Comparison of ENCODE assay signal across 19 cellular contexts in genomic region chr5:133994297-133994989, GRCh38. TPM values are rescaled to one million over a fixed set of nuclear protein-coding genes. Genes with fewer than 3 reads are reported as not detected.
DNase-seq lines count a peak whose midpoint lies in the region; ATAC-seq and TF ChIP-seq lines count a peak whose summit lies in the region.
"Had no signal": no experiment of that assay in that cellular context is flagged by ENCODE, and none has a peak within 500 bp of the region (broad histone marks: within the 10 kb centered on the region; RNA-seq: fewer than 3 reads in every experiment).

No MANE protein-coding gene starts in this region.

- H3K27me3 Mint-ChIP-seq in progenitor cell of endocrine pancreas (no peaks in the 10 kb centered on the region), immature natural killer cell (ENCODE audit: low read depth in 3 of 3) (peaks cover 0 to 2% (median 0%) of the 10 kb centered on the region in 3 donors)
- H3K27me3 Mint-ChIP-seq: IgD-negative memory B cell had no signal

- no peak for TF ChIP-seq RAD21 in SK-N-SH (IDR thresholded peaks at IDR 0.05; ENCODE audit: low read length)

- H3K4me3 ChIP-seq in SK-N-SH (ENCODE audit: low read depth in 2 of 2, low read length in 1 of 2) (no peak overlapping the region), OCI-LY7 (ENCODE audit: low read depth, low read length, poor library complexity, severe bottlenecking) (no peak overlapping the region), left ventricle myocardium inferior (peak overlapping the region; percentile 48), GM23248 (no peak overlapping the region)
- H3K4me3 ChIP-seq: spleen, tibial artery had no signal

- H3K27ac Mint-ChIP-seq in progenitor cell of endocrine pancreas (peak overlapping the region; percentile 42), immature natural killer cell (peak overlapping the region in 3 of 6 donors; percentile 45 to 74 (median 50))

- no peak for TF ChIP-seq EP300 in SK-N-SH (IDR thresholded peaks at IDR 0.05; ENCODE audit: borderline replicate concordance in 1 of 2, low read depth in 1 of 2, low read length in 1 of 2)

- H3K9me3 Mint-ChIP-seq in progenitor cell of endocrine pancreas (ENCODE audit: low read depth) = no peaks in the 10 kb centered on the region
- H3K9me3 Mint-ChIP-seq in immature natural killer cell = no peaks in the 10 kb centered on the region
- H3K9me3 Mint-ChIP-seq: IgD-negative memory B cell had no signal

- H3K9ac ChIP-seq in SK-N-SH (no peak overlapping the region), GM23248 (no peak overlapping the region)

- peaks cover 26% of the 10 kb centered on the region for H3K4me1 Mint-ChIP-seq in progenitor cell of endocrine pancreas (ENCODE audit: low read depth)
- H3K4me1 Mint-ChIP-seq in immature natural killer cell = peaks cover 30 to 58% of the 10 kb centered on the region in 2 donors

- TF ChIP-seq CTCF in SK-N-SH (IDR thresholded peaks at IDR 0.05) (no peak), OCI-LY7 (conservative IDR thresholded peaks at IDR 0.05; ENCODE audit: low read length) (no peak), left ventricle myocardium inferior (IDR thresholded peaks at IDR 0.05; ENCODE audit: borderline replicate concordance) (no peak), progenitor cell of endocrine pancreas (IDR thresholded peaks at IDR 0.05; ENCODE audit: unreplicated experiment) (no peak)

- POLR2A ChIA-PET in SK-N-SH (lab: Yijun Ruan, JAX) = interaction anchor here (1.4 kb wide), 1 partner anchor 10 kb away, joined by 3 read pairs; no protein-coding TSS in a partner anchor
- POLR2A ChIA-PET in OCI-LY7 (lab: Charles Lee) = interaction anchor here (0.6 to 3.9 kb wide), 2 partner anchors 8 to 156 kb away, joined by 3 to 24 read pairs; no protein-coding TSS in a partner anchor

- ATAC-seq in SK-N-SH treated with all-trans-retinoic acid at 6 μM for 48 hours = no peak

- H3K4me1 ChIP-seq in SK-N-SH (ENCODE audit: control insufficient read depth in 1 of 2, insufficient read depth in 2 of 2, low read depth in 1 of 2, low read length in 1 of 2) = peaks cover 31 to 38% of the 10 kb centered on the region in 2 experiments; a peak in 2 of 4 replicates
- peaks cover 52% of the 10 kb centered on the region for H3K4me1 ChIP-seq in OCI-LY7 (ENCODE audit: insufficient read depth, low read length, poor library complexity, severe bottlenecking)
- peaks cover 93% of the 10 kb centered on the region for H3K4me1 ChIP-seq in left ventricle myocardium inferior
- peaks cover 44% of the 10 kb centered on the region for H3K4me1 ChIP-seq in GM23248 (ENCODE audit: insufficient read depth)

- H3K9me3 ChIP-seq in SK-N-SH = no peaks in the 10 kb centered on the region
- H3K9me3 ChIP-seq in OCI-LY7 (ENCODE audit: low read length) = no peaks in the 10 kb centered on the region
- H3K9me3 ChIP-seq in left ventricle myocardium inferior (replicated peaks) = no peaks in the 10 kb centered on the region
- no peaks in the 10 kb centered on the region for H3K9me3 ChIP-seq in GM23248 (ENCODE audit: low read depth)
- H3K9me3 ChIP-seq: spleen, tibial artery had no signal

- peaks cover 3% of the 10 kb centered on the region for H3K36me3 Mint-ChIP-seq in progenitor cell of endocrine pancreas (ENCODE audit: insufficient read depth)
- peaks cover 0 to 9% (median 3%) of the 10 kb centered on the region in 3 donors for H3K36me3 Mint-ChIP-seq in immature natural killer cell
- H3K36me3 Mint-ChIP-seq: IgD-negative memory B cell had no signal

- H4K20me1 ChIP-seq in SK-N-SH (ENCODE audit: insufficient read depth) = peaks cover 100% of the 10 kb centered on the region
- peaks cover 38% of the 10 kb centered on the region for H4K20me1 ChIP-seq in OCI-LY7 (ENCODE audit: insufficient read depth, low read length)
- peaks cover 43% of the 10 kb centered on the region for H4K20me1 ChIP-seq in GM23248 (ENCODE audit: insufficient read depth)

- BruUV-seq in OCI-LY7 (replicated peaks; lab: Mats Ljungman, UMichigan) = no TSS peak

- 75% methylated on average over 9 of the region's 9 CpGs for WGBS in SK-N-SH (ENCODE audit: low lambda C conversion rate)
- 67% methylated on average over 9 of the region's 9 CpGs for WGBS in GM23248 (ENCODE audit: low coverage in 1 of 2, low lambda C conversion rate in 2 of 2, missing lambda C conversion rate in 2 of 2), 2 experiments

- H3K4me2 ChIP-seq in SK-N-SH (peak overlapping the region; percentile 42), OCI-LY7 (ENCODE audit: low read length) (peak overlapping the region; percentile 43; the same call in 1 of the 2 replicates), GM23248 (ENCODE audit: unreplicated experiment) (no peak overlapping the region)

- CTCF ChIA-PET in SK-N-SH (lab: Yijun Ruan, JAX) (interaction anchor here (1.2 to 8.0 kb wide), 4 partner anchors 9 to 151 kb away, joined by 3 to 62 read pairs (median 5); no protein-coding TSS in a partner anchor), OCI-LY7 (lab: Charles Lee; ENCODE audit: unreplicated experiment) (interaction anchor here (1.3 kb wide), 1 partner anchor 9 kb away, joined by 4 read pairs; no protein-coding TSS in a partner anchor)

- H3K36me3 ChIP-seq in SK-N-SH (replicated peaks in 1 of 2; ENCODE audit: control insufficient read depth in 1 of 2, insufficient read depth in 2 of 2, low read length in 1 of 2) (peaks cover 18 to 22% of the 10 kb centered on the region in 2 experiments), OCI-LY7 (ENCODE audit: insufficient read depth, low read length) (peaks cover 46% of the 10 kb centered on the region), left ventricle myocardium inferior (peaks cover 25% of the 10 kb centered on the region), GM23248 (ENCODE audit: low read depth) (peaks cover 24% of the 10 kb centered on the region)

- H3K79me2 ChIP-seq in SK-N-SH (ENCODE audit: insufficient read depth) = peaks cover 100% of the 10 kb centered on the region
- peaks cover 84% of the 10 kb centered on the region for H3K79me2 ChIP-seq in OCI-LY7 (ENCODE audit: insufficient read depth, low read depth, low read length)
- H3K79me2 ChIP-seq in GM23248 (ENCODE audit: insufficient read depth) = peaks cover 100% of the 10 kb centered on the region

- H3K9me2 ChIP-seq in SK-N-SH (no peaks in the 10 kb centered on the region), OCI-LY7 (ENCODE audit: insufficient read depth, low read length) (no peaks in the 10 kb centered on the region), GM23248 (ENCODE audit: insufficient read depth) (no peaks in the 10 kb centered on the region)

- H2AFZ ChIP-seq in SK-N-SH (ENCODE audit: low read depth) (no peak overlapping the region), OCI-LY7 (ENCODE audit: low read length) (no peak overlapping the region), GM23248 (no peak overlapping the region)

- no peaks in the 10 kb centered on the region for H3K27me3 ChIP-seq in SK-N-SH (ENCODE audit: insufficient read depth)
- no peaks in the 10 kb centered on the region for H3K27me3 ChIP-seq in left ventricle myocardium inferior (ENCODE audit: low read depth)
- H3K27me3 ChIP-seq in GM23248 (replicated peaks; ENCODE audit: insufficient read depth) = no peaks in the 10 kb centered on the region
- H3K27me3 ChIP-seq: spleen, tibial artery had no signal

- peaks cover 23% of the 10 kb centered on the region for H3F3A ChIP-seq in SK-N-SH (replicated peaks; ENCODE audit: insufficient read depth)
- H3F3A ChIP-seq in GM23248 (ENCODE audit: insufficient read depth) = peaks cover 23% of the 10 kb centered on the region; the same call in 1 of the 2 replicates

- H3K27ac ChIP-seq in SK-N-SH (ENCODE audit: low read depth in 2 of 2, low read length in 1 of 2) (0 out of 4 replicates have a peak overlapping the region, but pooled peaks of 1 of the 2 experiments have one; percentile 58), OCI-LY7 (ENCODE audit: low read depth, low read length, poor library complexity, severe bottlenecking) (no peak overlapping the region), left ventricle myocardium inferior (replicated peaks) (peak overlapping the region; percentile 100), GM23248 (no peak overlapping the region)
- H3K27ac ChIP-seq: spleen, tibial artery had no signal

- intact Hi-C loops in OCI-LY7 (cut with micrococcal nuclease; ENCODE audit: unreplicated experiment) (no loop called here), left ventricle myocardium inferior (cut with micrococcal nuclease) (no loop called here)

- in situ Hi-C loops in GM23248 (cut with MboI) = no loop called here

- DNase-seq in SK-N-SH = no peak
- no peak for DNase-seq in OCI-LY7 (ENCODE audit: low spot score)
- no peak for DNase-seq in left ventricle myocardium inferior
- no peak for DNase-seq in progenitor cell of endocrine pancreas (ENCODE audit: low spot score, unreplicated experiment)
- no peak for DNase-seq in GM23248
- DNase-seq in immature natural killer cell = no peak
- DNase-seq in NCI-H146 (lab: John Stamatoyannopoulos, UW) = no peak
- DNase-seq: 8988T; activated CD4-positive, CD25-positive, alpha-beta regulatory T cell; activated T-cell treated with anti-CD3 and anti-CD28 coated beads for 4 hours; aorta; DMS153; foreskin fibroblast; kidney; NCI-H1436 had no signal

- H3K4me3 Mint-ChIP-seq in progenitor cell of endocrine pancreas (ENCODE audit: low read depth) = no peak overlapping the region
- H3K4me3 Mint-ChIP-seq in immature natural killer cell = no peak overlapping the region

TF ChIP-seq in SK-N-SH, 30 proteins besides CTCF, POLR2A, EP300 and RAD21 (continues in another document):
- no peak for TF ChIP-seq TCF12 (IDR thresholded peaks at IDR 0.05)
- no peak for TF ChIP-seq MEF2A (IDR thresholded peaks at IDR 0.05; ENCODE audit: borderline replicate concordance, low read depth)

RNA-seq across cellular contexts. Expression of gene VDAC1, which starts 10.3 kb away (rescaled TPM):
- polyA plus RNA-seq in SK-N-SH (2012; rRNA removed) = 155 and 166 TPM in 2 replicates
- 216 and 238 TPM in 2 replicates for polyA plus RNA-seq in SK-N-SH (2012; cell fraction: cytosol; rRNA removed)
- 77.0 and 124 TPM in 2 replicates for polyA plus RNA-seq in SK-N-SH (2012; cell fraction: nucleus; rRNA removed)
- total RNA-seq in OCI-LY7 (2014; rRNA removed; shearing (Covaris generic)) = 143 and 157 TPM in 2 replicates
- total RNA-seq in OCI-LY7 (2022) = 247 and 253 TPM in 2 replicates
- total RNA-seq in left ventricle myocardium inferior = 501 TPM
- total RNA-seq in progenitor cell of endocrine pancreas = 123 and 133 TPM in 2 replicates
- 329 and 332 TPM in 2 replicates for total RNA-seq in GM23248 (2014; rRNA removed; shearing (Covaris generic))
- polyA plus RNA-seq in GM23248 (2016; fragmentation: Nextera tagmentation; extraction: Ambion mirVana) = 318 and 337 TPM in 2 replicates
- polyA plus RNA-seq in immature natural killer cell = 100 to 1,000 TPM; 107 to 119 (median 111) TPM

RNA-seq across cellular contexts. Expression of gene C5orf15, which starts 26.0 kb away (rescaled TPM):
- polyA plus RNA-seq in SK-N-SH (2012; rRNA removed) (81.0 and 106 TPM in 2 replicates), GM23248 (2016; fragmentation: Nextera tagmentation; extraction: Ambion mirVana) (121 and 122 TPM in 2 replicates), immature natural killer cell (10 to 100 TPM; 30.0 to 30.6 (median 30.3) TPM)
- 99.4 and 101 TPM in 2 replicates for polyA plus RNA-seq in SK-N-SH (2012; cell fraction: cytosol; rRNA removed)
- 17.5 and 54.9 TPM in 2 replicates for polyA plus RNA-seq in SK-N-SH (2012; cell fraction: nucleus; rRNA removed)
- total RNA-seq in OCI-LY7 (2014; rRNA removed; shearing (Covaris generic)) = 32.5 and 46.4 TPM in 2 replicates
- total RNA-seq in OCI-LY7 (2022) (32.2 and 39.2 TPM in 2 replicates), left ventricle myocardium inferior (34.4 TPM), progenitor cell of endocrine pancreas (52.0 and 58.5 TPM in 2 replicates)
- total RNA-seq in GM23248 (2014; rRNA removed; shearing (Covaris generic)) = 126 and 128 TPM in 2 replicates
